ENCODE assay signal across 1 cellular context in genomic region chr7:129436335-129436923, GRCh38.
A peak's percentile ranks its signal among the peaks of the same experiment; 100 is the strongest.
TF ChIP-seq lines count a peak whose summit lies in the region.

No MANE protein-coding gene starts in this region.

TF ChIP-seq in K562, 482 proteins besides CTCF, POLR2A, EP300 and RAD21 (continued from another document and continues in another):
- 0 out of 2 replicates have a peak, but pooled peaks have one; percentile 18 for TF ChIP-seq TFAP4 (CRISPR knock-in tag; IDR thresholded peaks at IDR 0.05; ENCODE audit: borderline replicate concordance)
- peak; percentile 17; the same call in 1 of the 2 replicates for TF ChIP-seq PHF8 (IDR thresholded peaks at IDR 0.05; ENCODE audit: borderline replicate concordance, low read length)
- peak; percentile 77 for TF ChIP-seq RBM39 (optimal IDR thresholded peaks at IDR 0.05; ENCODE audit: low read depth, low read length)
- peak; percentile 19; the same call in 1 of the 2 replicates for TF ChIP-seq JUND (IDR thresholded peaks at IDR 0.05; ENCODE audit: borderline replicate concordance, low read depth, low read length)
- TF ChIP-seq JUND (tag; IDR thresholded peaks at IDR 0.05; ENCODE audit: borderline replicate concordance, low read depth, low read length): no peak; the same call in 2 of the 3 replicates
- no peak for TF ChIP-seq ZHX1 (conservative IDR thresholded peaks at IDR 0.05; ENCODE audit: low read length)
- peak; percentile 40 for TF ChIP-seq TAF1 (IDR thresholded peaks at IDR 0.05; ENCODE audit: control insufficient read depth, extremely low read depth, insufficient read depth, low read length, severe bottlenecking)
- TF ChIP-seq STAT5A (IDR thresholded peaks at IDR 0.05; ENCODE audit: borderline replicate concordance, low read length): peak; percentile 28; the same call in 1 of the 2 replicates
- TF ChIP-seq CBFA2T2 (conservative IDR thresholded peaks at IDR 0.05): peak; percentile 82
- peak in 1 of 2 experiments; percentile 99; a peak in 2 of 4 replicates for TF ChIP-seq MLLT1 (IDR thresholded peaks at IDR 0.05)
- no peak for TF ChIP-seq ZNF584 (CRISPR knock-in tag; IDR thresholded peaks at IDR 0.05; ENCODE audit: low read depth)
- peak; percentile 62 for TF ChIP-seq TAL1 (IDR thresholded peaks at IDR 0.05)
- TF ChIP-seq GATAD2A (IDR thresholded peaks at IDR 0.05): peak; percentile 36; the same call in 1 of the 2 replicates
- peak; percentile 26; the same call in 1 of the 2 replicates for TF ChIP-seq L3MBTL2 (IDR thresholded peaks at IDR 0.05)
- no peak for TF ChIP-seq NFRKB (IDR thresholded peaks at IDR 0.05; ENCODE audit: low read depth)
- peak; percentile 41; the same call in 1 of the 2 replicates for TF ChIP-seq SMARCA4 (IDR thresholded peaks at IDR 0.05)
- 0 out of 2 replicates have a peak, but pooled peaks have one; percentile 50 for TF ChIP-seq ZNF766 (CRISPR knock-in tag; conservative IDR thresholded peaks at IDR 0.05)
- no peak for TF ChIP-seq MCM3 (IDR thresholded peaks at IDR 0.05)
- peak in 1 of 2 experiments; percentile 19; a peak in 1 of 4 replicates for TF ChIP-seq MAZ (CRISPR knock-in tag; conservative IDR thresholded peaks at IDR 0.05 in 1 of 2, IDR thresholded peaks at IDR 0.05 in 1 of 2)
- TF ChIP-seq TCF3 (CRISPR knock-in tag; IDR thresholded peaks at IDR 0.05): peak; percentile 64
- peak; percentile 86 for TF ChIP-seq CBFA2T3 (IDR thresholded peaks at IDR 0.05)
- peak; percentile 46; the same call in 1 of the 2 replicates for TF ChIP-seq KLF16 (IDR thresholded peaks at IDR 0.05)
- TF ChIP-seq SMARCE1 (IDR thresholded peaks at IDR 0.05): peak; percentile 50
- TF ChIP-seq POLR2AphosphoS5 (IDR thresholded peaks at IDR 0.05; ENCODE audit: control insufficient read depth, insufficient read depth, low read depth, low read length): peak; percentile 74; the same call in 1 of the 2 replicates
- TF ChIP-seq MAFK (IDR thresholded peaks at IDR 0.05; ENCODE audit: low read length): peak; percentile 18; the same call in 1 of the 2 replicates
- no peak for TF ChIP-seq ZNF239 (CRISPR knock-in tag; IDR thresholded peaks at IDR 0.05)
- 0 out of 4 replicates have a peak, but pooled peaks of 1 of the 2 experiments have one; percentile 13 for TF ChIP-seq FOXK2 (conservative IDR thresholded peaks at IDR 0.05 in 1 of 2, IDR thresholded peaks at IDR 0.05 in 1 of 2; ENCODE audit: low read depth in 2 of 2)
- no peak for TF ChIP-seq PKNOX1 (IDR thresholded peaks at IDR 0.05)
- no peak for TF ChIP-seq TAF15 (IDR thresholded peaks at IDR 0.05; ENCODE audit: low read depth, low read length)
- TF ChIP-seq MTA1 (IDR thresholded peaks at IDR 0.05; ENCODE audit: borderline replicate concordance): 0 out of 2 replicates have a peak, but pooled peaks have one; percentile 29
- peak; percentile 8; the same call in 1 of the 2 replicates for TF ChIP-seq CREB1 (IDR thresholded peaks at IDR 0.05)
- no peak for TF ChIP-seq CREB1 (CRISPR knock-in tag; IDR thresholded peaks at IDR 0.05)
- TF ChIP-seq JUNB (CRISPR knock-in tag; conservative IDR thresholded peaks at IDR 0.05): 0 out of 2 replicates have a peak, but pooled peaks have one; percentile 29
- TF ChIP-seq ZNF263 (CRISPR knock-in tag; IDR thresholded peaks at IDR 0.05; ENCODE audit: borderline replicate concordance): peak; percentile 33; the same call in 1 of the 2 replicates
- TF ChIP-seq ZNF609 (CRISPR knock-in tag; IDR thresholded peaks at IDR 0.05; ENCODE audit: borderline replicate concordance): no peak
- TF ChIP-seq HDAC2 (IDR thresholded peaks at IDR 0.05): peak; percentile 84; the same call in 1 of the 2 replicates
- peak in 1 of 2 experiments; percentile 43; a peak in 1 of 3 replicates for TF ChIP-seq CBX3 (IDR thresholded peaks at IDR 0.05; ENCODE audit: borderline replicate concordance in 1 of 2, low read length in 2 of 2)
- TF ChIP-seq PHF21A (IDR thresholded peaks at IDR 0.05; ENCODE audit: borderline replicate concordance, low read depth): no peak
- peak; percentile 48 for TF ChIP-seq ZNF431 (CRISPR knock-in tag; IDR thresholded peaks at IDR 0.05)
- TF ChIP-seq CTBP1 (IDR thresholded peaks at IDR 0.05; ENCODE audit: borderline replicate concordance): peak; percentile 85; the same call in 1 of the 2 replicates
- TF ChIP-seq HDGF (IDR thresholded peaks at IDR 0.05): peak; percentile 78
- TF ChIP-seq RBM17 (IDR thresholded peaks at IDR 0.05; ENCODE audit: borderline replicate concordance, low read depth, low read length): no peak
- TF ChIP-seq NCOA2 (IDR thresholded peaks at IDR 0.05; ENCODE audit: partially characterized antibody in 2 of 2): no peak
- TF ChIP-seq ZNF511 (CRISPR knock-in tag; IDR thresholded peaks at IDR 0.05): 0 out of 2 replicates have a peak, but pooled peaks have one; percentile 46
- TF ChIP-seq TEAD4 (IDR thresholded peaks at IDR 0.05; ENCODE audit: low read length): peak; percentile 76
- TF ChIP-seq TEAD4 (CRISPR knock-in tag; IDR thresholded peaks at IDR 0.05; ENCODE audit: borderline replicate concordance): no peak
- peak; percentile 46; the same call in 1 of the 2 replicates for TF ChIP-seq MYNN (IDR thresholded peaks at IDR 0.05)
- no peak for TF ChIP-seq MYNN (CRISPR knock-in tag; IDR thresholded peaks at IDR 0.05)
- TF ChIP-seq HDAC1 (IDR thresholded peaks at IDR 0.05): peak in 1 of 2 experiments; percentile 49; a peak in 1 of 4 replicates
- no peak for TF ChIP-seq ESRRA (IDR thresholded peaks at IDR 0.05; ENCODE audit: borderline replicate concordance, low read depth)
- peak; percentile 78; the same call in 1 of the 2 replicates for TF ChIP-seq ZNF395 (CRISPR knock-in tag; IDR thresholded peaks at IDR 0.05)
- TF ChIP-seq NCOA1 (IDR thresholded peaks at IDR 0.05; ENCODE audit: low read depth): peak; percentile 52; the same call in 1 of the 2 replicates
